Comparison of ENCODE assay signal across 17 cellular contexts in the genomic region with DNA sequence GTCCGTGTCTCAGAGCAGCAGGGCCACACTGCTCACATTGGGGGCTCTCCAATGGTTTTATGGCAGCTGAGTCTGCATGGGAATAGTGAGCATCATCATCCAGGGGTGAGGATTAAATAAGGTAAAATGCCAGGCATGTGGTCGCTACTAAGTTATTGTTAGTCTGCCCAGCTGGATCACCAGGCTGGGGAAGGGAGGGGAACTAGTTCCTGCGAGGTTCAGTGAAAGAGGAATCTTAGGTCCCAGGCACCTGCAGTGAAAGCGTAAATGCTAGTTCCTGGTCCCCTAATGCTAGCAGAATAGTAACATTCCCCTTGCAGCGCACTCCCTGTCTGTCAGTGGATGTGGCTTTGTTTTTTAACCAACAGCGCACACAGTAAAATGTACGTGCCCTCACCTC.
A peak's percentile ranks its signal among the peaks of the same experiment; 100 is the strongest.
DNase-seq lines count a peak whose midpoint lies in the region; ATAC-seq and TF ChIP-seq lines count a peak whose summit lies in the region.
"Had no signal": no experiment of that assay in that cellular context is flagged by ENCODE, and none has a peak within 500 bp of the region (broad histone marks: within the 10 kb centered on the region; RNA-seq: fewer than 3 reads in every experiment).

No MANE protein-coding gene starts in this region.

- no peak overlapping the region for H3K4me3 ChIP-seq in BLaER1 treated with 17β-estradiol and CSF1 and Interleukin-3, amounts not matched to agents 10 nM and 100 nM
- H3K4me3 ChIP-seq in HUES48 (ENCODE audit: low read depth, low read length) (no peak overlapping the region), esophagus (ENCODE audit: low read depth in 1 of 2, low read length in 2 of 2) (no peak overlapping the region), iPS-20b (ENCODE audit: low read length) (no peak overlapping the region)

- H3K9me3 ChIP-seq in BLaER1 treated with 17β-estradiol and CSF1 and Interleukin-3, amounts not matched to agents 10 nM and 100 nM (replicated peaks in 1 of 11) = peaks cover 0 to 12% (median 8%) of the 10 kb centered on the region in 11 experiments; a peak in 18 of 22 replicates
- no peaks in the 10 kb centered on the region for H3K9me3 ChIP-seq in HUES48 (ENCODE audit: control insufficient read depth, insufficient read depth, low read length)
- no peaks in the 10 kb centered on the region for H3K9me3 ChIP-seq in esophagus (ENCODE audit: control insufficient read depth in 2 of 2, insufficient read depth in 1 of 2, low read depth in 1 of 2, low read length in 1 of 2)
- H3K9me3 ChIP-seq in iPS-20b (ENCODE audit: insufficient read depth, low read depth, low read length) = 0 out of 2 replicates have a peak, but pooled peaks cover 4% of the 10 kb centered on the region

- H3K27me3 ChIP-seq in BLaER1 treated with 17β-estradiol and CSF1 and Interleukin-3, amounts not matched to agents 10 nM and 100 nM = no peaks in the 10 kb centered on the region
- H3K27me3 ChIP-seq in HUES48 (ENCODE audit: control insufficient read depth, insufficient read depth, low read length) (no peaks in the 10 kb centered on the region), esophagus (ENCODE audit: control insufficient read depth in 1 of 2, insufficient read depth in 2 of 2, low read length in 2 of 2) (no peaks in the 10 kb centered on the region), iPS-20b (ENCODE audit: insufficient read depth, low read length) (no peaks in the 10 kb centered on the region; the same call in 1 of the 2 replicates)

- H3K4me1 ChIP-seq in BLaER1 treated with 17β-estradiol and CSF1 and Interleukin-3, amounts not matched to agents 10 nM and 100 nM = peaks cover 58 to 87% (median 77%) of the 10 kb centered on the region in 10 experiments
- H3K4me1 ChIP-seq in HUES48 (ENCODE audit: control insufficient read depth, insufficient read depth, low read length) (peaks cover 23% of the 10 kb centered on the region), esophagus (ENCODE audit: control insufficient read depth in 2 of 2, insufficient read depth in 2 of 2, low read length in 1 of 2) (peaks cover 13 to 49% of the 10 kb centered on the region in 2 donors), iPS-20b (ENCODE audit: insufficient read depth, low read length) (peaks cover 18% of the 10 kb centered on the region; the same call in 1 of the 2 replicates)

- ATAC-seq in GM18505 (IDR thresholded peaks at IDR 0.05; ENCODE audit: unreplicated experiment) = no peak
- ATAC-seq: CD8-positive, alpha-beta T cell; HepG2 had no signal

- H3K27ac Mint-ChIP-seq in nephron progenitor cell = no peak overlapping the region
- H3K27ac Mint-ChIP-seq in activated naive CD4-positive, alpha-beta T cell treated with anti-CD3 and anti-CD28 coated beads, Interleukin-2, amount 10 ng/mL, durations not matched to agents 7 days and 5 days = no peak overlapping the region
- H3K27ac Mint-ChIP-seq: B cell; CD8-positive, alpha-beta T cell had no signal

- H3K4me1 Mint-ChIP-seq in nephron progenitor cell = peaks cover 31% of the 10 kb centered on the region
- no peaks in the 10 kb centered on the region for H3K4me1 Mint-ChIP-seq in activated naive CD4-positive, alpha-beta T cell treated with anti-CD3 and anti-CD28 coated beads, Interleukin-2, amount 10 ng/mL, durations not matched to agents 7 days and 5 days

- no peaks in the 10 kb centered on the region for H3K36me3 Mint-ChIP-seq in nephron progenitor cell (ENCODE audit: low read depth)
- no peaks in the 10 kb centered on the region for H3K36me3 Mint-ChIP-seq in activated naive CD4-positive, alpha-beta T cell treated with anti-CD3 and anti-CD28 coated beads, Interleukin-2, amount 10 ng/mL, durations not matched to agents 7 days and 5 days
- H3K36me3 Mint-ChIP-seq: CD14-positive monocyte; CD8-positive, alpha-beta T cell had no signal

- H3K9me3 Mint-ChIP-seq in nephron progenitor cell = peaks cover 4% of the 10 kb centered on the region
- no peaks in the 10 kb centered on the region for H3K9me3 Mint-ChIP-seq in activated naive CD4-positive, alpha-beta T cell treated with anti-CD3 and anti-CD28 coated beads, Interleukin-2, amount 10 ng/mL, durations not matched to agents 7 days and 5 days

- H3K4me3 Mint-ChIP-seq in nephron progenitor cell = no peak overlapping the region
- H3K4me3 Mint-ChIP-seq in activated naive CD4-positive, alpha-beta T cell treated with anti-CD3 and anti-CD28 coated beads, Interleukin-2, amount 10 ng/mL, durations not matched to agents 7 days and 5 days = no peak overlapping the region
- H3K4me3 Mint-ChIP-seq: B cell; CD14-positive monocyte; CD8-positive, alpha-beta T cell had no signal

- peak overlapping the region in 2 of 11 experiments; percentile 33 to 55; a peak in 1 of 22 replicates for H3K27ac ChIP-seq in BLaER1 treated with 17β-estradiol and CSF1 and Interleukin-3, amounts not matched to agents 10 nM and 100 nM
- H3K27ac ChIP-seq in HUES48 (ENCODE audit: low read depth, low read length) (peak overlapping the region; percentile 11), esophagus (ENCODE audit: low read depth in 2 of 2, low read length in 1 of 2) (peak overlapping the region; percentile 26 to 30), iPS-20b (ENCODE audit: low read length) (no peak overlapping the region)

- no peaks in the 10 kb centered on the region for H4K20me1 ChIP-seq in BLaER1 treated with 17β-estradiol and CSF1 and Interleukin-3, amounts not matched to agents 10 nM and 100 nM

- H3K27me3 Mint-ChIP-seq in nephron progenitor cell (ENCODE audit: low read depth, poor library complexity) = peaks cover 36% of the 10 kb centered on the region
- peaks cover 41% of the 10 kb centered on the region for H3K27me3 Mint-ChIP-seq in activated naive CD4-positive, alpha-beta T cell treated with anti-CD3 and anti-CD28 coated beads, Interleukin-2, amount 10 ng/mL, durations not matched to agents 7 days and 5 days

- no peak overlapping the region for H3K9ac ChIP-seq in BLaER1 treated with 17β-estradiol and CSF1 and Interleukin-3, amounts not matched to agents 10 nM and 100 nM
- H3K9ac ChIP-seq in HUES48 (ENCODE audit: low read depth, low read length) (no peak overlapping the region), iPS-20b (ENCODE audit: low read depth, low read length) (peak overlapping the region; percentile 3; the same call in 1 of the 2 replicates)

- H3K4me2 ChIP-seq in BLaER1 treated with 17β-estradiol and CSF1 and Interleukin-3, amounts not matched to agents 10 nM and 100 nM = peak overlapping the region in 10 of 11 experiments; percentile 41 to 78 (median 68); a peak in 17 of 22 replicates

- no peaks in the 10 kb centered on the region for H3K36me3 ChIP-seq in BLaER1 treated with 17β-estradiol and CSF1 and Interleukin-3, amounts not matched to agents 10 nM and 100 nM
- H3K36me3 ChIP-seq in HUES48 (ENCODE audit: control insufficient read depth, insufficient read depth, low read length) (no peaks in the 10 kb centered on the region), esophagus (ENCODE audit: control insufficient read depth in 2 of 2, insufficient read depth in 2 of 2, low read length in 1 of 2) (no peaks in the 10 kb centered on the region), iPS-20b (ENCODE audit: insufficient read depth, low read depth, low read length) (no peaks in the 10 kb centered on the region)

- TF ChIP-seq POLR2A in GM18505 (IDR thresholded peaks at IDR 0.05; ENCODE audit: borderline replicate concordance, extremely low read depth, insufficient read depth, insufficient read length) = no peak

- TF ChIP-seq CTCF in nephron progenitor cell (IDR thresholded peaks at IDR 0.05) = no peak

- DNase-seq in nephron progenitor cell (no peak), NCI-H510A treated with DMSO at 0.1 percent for 48 hours (lab: John Stamatoyannopoulos, UW) (no peak)
- no peak for DNase-seq in activated naive CD4-positive, alpha-beta T cell treated with anti-CD3 and anti-CD28 coated beads, Interleukin-2, amount 10 ng/mL, durations not matched to agents 7 days and 5 days
- DNase-seq: ACHN; CD8-positive, alpha-beta T cell; COR-L47; DMS153; DMS79 treated with DMSO at 0.1 percent for 48 hours; EL had no signal

- 78 to 81% methylated on average over 7 of the region's 7 CpGs for WGBS in esophagus, 2 donors

- CTCF ChIA-PET in activated naive CD4-positive, alpha-beta T cell treated with anti-CD3 and anti-CD28 coated beads, Interleukin-2, amount 10 ng/mL, durations not matched to agents 7 days and 5 days (lab: Charles Lee) = no interaction called here
